Comparison of ENCODE assay signal across 1 cellular context in genomic region chr1:40722622-40723021, GRCh38.
TF ChIP-seq lines count a peak whose summit lies in the region.

No MANE protein-coding gene starts in this region.

TF ChIP-seq in HepG2, 621 proteins besides CTCF, POLR2A, EP300 and RAD21:
- no peak for TF ChIP-seq ZNF569 (CRISPR knock-in tag; IDR thresholded peaks at IDR 0.05; ENCODE audit: borderline replicate concordance)
- no peak for TF ChIP-seq ZNF546 (CRISPR knock-in tag; conservative IDR thresholded peaks at IDR 0.05)
- no peak for TF ChIP-seq MXI1 (IDR thresholded peaks at IDR 0.05; ENCODE audit: borderline replicate concordance, low read depth, low read length)
- peak; percentile 31; the same call in 1 of the 2 replicates for TF ChIP-seq STAG1 (CRISPR knock-in tag; IDR thresholded peaks at IDR 0.05)
- TF ChIP-seq CREB1 (IDR thresholded peaks at IDR 0.05) = no peak
- TF ChIP-seq CREB1 (CRISPR knock-in tag; IDR thresholded peaks at IDR 0.05) = 0 out of 2 replicates have a peak, but pooled peaks have one; percentile 17
- no peak for TF ChIP-seq ZNF460 (CRISPR knock-in tag; IDR thresholded peaks at IDR 0.05; ENCODE audit: borderline replicate concordance)
- no peak for TF ChIP-seq ZNF7 (CRISPR knock-in tag; IDR thresholded peaks at IDR 0.05)
